In genomic region chr17:20091161-20092029, GRCh38 we compare ENCODE assay signal across 14 cellular contexts.
DNase-seq lines count a peak whose midpoint lies in the region; ATAC-seq and TF ChIP-seq lines count a peak whose summit lies in the region.
"Had no signal": no experiment of that assay in that cellular context is flagged by ENCODE, and none has a peak within 500 bp of the region (broad histone marks: within the 10 kb centered on the region; RNA-seq: fewer than 3 reads in every experiment).

No MANE protein-coding gene starts in this region.

- TF ChIP-seq CTCF in CD14-positive monocyte (IDR thresholded peaks at IDR 0.05) (no peak), BE2C (IDR thresholded peaks at IDR 0.05; ENCODE audit: low read depth, low read length) (no peak)

- no peaks in the 10 kb centered on the region for H3K9me3 Mint-ChIP-seq in CD14-positive monocyte
- H3K9me3 Mint-ChIP-seq: naive B cell had no signal

- H3K4me1 ChIP-seq in skeletal muscle tissue (ENCODE audit: control insufficient read depth in 3 of 3, insufficient read depth in 3 of 3, low read length in 3 of 3) (peaks cover 25 to 42% (median 31%) of the 10 kb centered on the region in 3 donors), BE2C (no peaks in the 10 kb centered on the region)

- peaks cover 31% of the 10 kb centered on the region for H3K4me1 Mint-ChIP-seq in CD14-positive monocyte
- H3K4me1 Mint-ChIP-seq: B cell had no signal

- no peaks in the 10 kb centered on the region for H3K36me3 ChIP-seq in skeletal muscle tissue (ENCODE audit: control insufficient read depth in 3 of 3, insufficient read depth in 3 of 3, low read length in 3 of 3)
- H3K36me3 ChIP-seq in BE2C, result no peaks in the 10 kb centered on the region

- no peaks in the 10 kb centered on the region for H3K9me3 ChIP-seq in skeletal muscle tissue (ENCODE audit: control insufficient read depth in 3 of 3, low read length in 3 of 3)
- H3K9me3 ChIP-seq in BE2C, result no peaks in the 10 kb centered on the region

- peaks cover 22 to 60% of the 10 kb centered on the region in 2 donors for H3K36me3 Mint-ChIP-seq in CD14-positive monocyte
- H3K36me3 Mint-ChIP-seq: naive B cell had no signal

- ATAC-seq in HG02870 (IDR thresholded peaks at IDR 0.05; ENCODE audit: unreplicated experiment), result no peak
- ATAC-seq: activated CD4-positive, CD25-positive, alpha-beta regulatory T cell treated with anti-CD3 and anti-CD28 coated beads, Interleukin-2, amount 50 U/mL, for 24 hours; HCT116 had no signal

- peak overlapping the region in 5 of 7 donors; percentile 26 to 68 (median 53) for H3K27ac Mint-ChIP-seq in CD14-positive monocyte
- H3K27ac Mint-ChIP-seq: B cell had no signal

- intact Hi-C loops in CD14-positive monocyte (cut with micrococcal nuclease), result no loop called here

- H3K4me3 ChIP-seq in skeletal muscle tissue (ENCODE audit: low read length in 3 of 3) (peak overlapping the region in 2 of 3 donors; percentile 1 to 29), BE2C (ENCODE audit: low read depth, low read length) (no peak overlapping the region)

- H3K27me3 ChIP-seq in skeletal muscle tissue (ENCODE audit: control insufficient read depth in 3 of 3, insufficient read depth in 3 of 3, low read length in 3 of 3), result peaks cover 0 to 5% (median 0%) of the 10 kb centered on the region in 3 donors
- peaks cover 5% of the 10 kb centered on the region; the same call in 1 of the 2 replicates for H3K27me3 ChIP-seq in BE2C

- no peak overlapping the region for H3K4me3 Mint-ChIP-seq in CD14-positive monocyte
- H3K4me3 Mint-ChIP-seq: B cell had no signal

- peak overlapping the region in 2 of 3 donors; percentile 23 to 28 for H3K9ac ChIP-seq in skeletal muscle tissue (ENCODE audit: low read depth in 1 of 3, low read length in 3 of 3)

- peak overlapping the region; percentile 61 for H3K27ac ChIP-seq in caudate nucleus (ENCODE audit: low read depth, low read length)
- H3K27ac ChIP-seq in skeletal muscle tissue (ENCODE audit: low read depth, low read length), result peak overlapping the region; percentile 84

- DNase-seq in CD14-positive monocyte (ENCODE audit: low spot score) (no peak), caudate nucleus (lab: John Stamatoyannopoulos, UW) (no peak), islet precursor cell (peak; percentile 59), NCI-H2171 treated with DMSO at 0.1 percent for 48 hours (lab: John Stamatoyannopoulos, UW) (no peak), BE2C (no peak), NCI-H1694 treated with DMSO at 0.1 percent for 48 hours (lab: John Stamatoyannopoulos, UW) (no peak)
- DNase-seq: activated effector memory CD4-positive, alpha-beta T cell treated with Interleukin-2 at 50 U/mL for 16 hours; naive B cell; NCI-H526 had no signal

- no peaks in the 10 kb centered on the region for H3K27me3 Mint-ChIP-seq in CD14-positive monocyte (ENCODE audit: low read depth in 3 of 3)
- H3K27me3 Mint-ChIP-seq: naive B cell had no signal
